Comparison of ENCODE assay signal across 21 cellular contexts in the genomic region with DNA sequence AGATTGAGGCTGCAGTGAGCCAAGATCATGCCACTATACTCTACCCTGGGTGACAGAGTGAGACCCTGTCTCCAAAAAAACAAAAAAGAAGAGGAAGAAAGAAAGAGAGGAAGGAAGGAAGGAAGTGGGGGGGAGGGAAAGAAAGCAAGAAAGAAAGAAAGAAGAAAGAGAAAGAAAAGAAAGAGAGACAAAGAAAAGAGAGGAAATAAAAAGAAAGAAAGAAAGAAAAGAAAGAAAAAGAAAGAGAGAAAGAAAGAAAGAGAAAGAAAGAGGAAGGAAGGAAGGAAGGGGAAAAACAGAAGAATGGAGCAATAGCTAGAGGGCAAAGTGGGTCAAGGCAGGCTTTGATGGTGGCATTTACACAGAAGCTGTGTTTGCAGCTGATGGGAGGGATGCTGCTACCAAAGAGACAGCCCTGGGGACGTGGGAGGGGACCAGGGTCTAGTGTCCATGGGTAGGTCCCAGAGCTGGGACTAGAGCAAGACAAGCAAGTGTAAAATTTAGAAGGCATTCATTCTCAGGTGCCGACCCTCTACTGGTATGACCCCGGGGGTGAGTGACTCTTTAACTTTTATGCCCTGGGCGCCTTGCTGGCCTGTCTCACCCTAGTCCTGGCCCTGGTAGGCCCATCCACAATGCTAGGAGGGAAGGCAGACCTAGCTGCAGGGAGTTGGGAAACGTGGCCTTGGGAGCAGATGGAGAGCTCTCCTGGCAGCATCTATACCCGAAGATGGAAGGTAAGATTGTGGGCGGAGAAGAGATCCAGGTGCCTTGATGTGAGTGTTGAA. TPM values are rescaled to one million over a fixed set of nuclear protein-coding genes. Genes with fewer than 3 reads are reported as not detected.
DNase-seq lines count a peak whose midpoint lies in the region; ATAC-seq, FAIRE-seq and TF ChIP-seq lines count a peak whose summit lies in the region.
"Had no signal": no experiment of that assay in that cellular context is flagged by ENCODE, and none has a peak within 500 bp of the region (broad histone marks: within the 10 kb centered on the region; RNA-seq: fewer than 3 reads in every experiment).

No MANE protein-coding gene starts in this region.

- intact Hi-C loops in pancreas (cut with DNase I), result loop anchor here in 1 of 3 donors (10.0 kb wide), 1 partner anchor 54 kb away; no protein-coding TSS in a partner anchor
- intact Hi-C loops in uterus (cut with DNase I; ENCODE audit: low total_unique reads), result no loop called here

- H3K4me2 ChIP-seq in BLaER1 treated with 17β-estradiol and CSF1 and Interleukin-3, amounts not matched to agents 10 nM and 100 nM, result peak overlapping the region; percentile 67 to 95 (median 86)
- H3K4me2 ChIP-seq in mesenchymal stem cell (ENCODE audit: low read length, poor library complexity, severe bottlenecking), result no peak overlapping the region

- H3K27ac ChIP-seq in BLaER1 treated with 17β-estradiol and CSF1 and Interleukin-3, amounts not matched to agents 10 nM and 100 nM, result peak overlapping the region; percentile 45 to 79 (median 72); a peak in 21 of 22 replicates
- H3K27ac ChIP-seq in pancreas, result no peak overlapping the region
- H3K27ac ChIP-seq in uterus, result no peak overlapping the region
- H3K27ac ChIP-seq in mesenchymal stem cell (ENCODE audit: low read length, poor library complexity, severe bottlenecking), result no peak overlapping the region

- H3K36me3 ChIP-seq in BLaER1 treated with 17β-estradiol and CSF1 and Interleukin-3, amounts not matched to agents 10 nM and 100 nM, result no peaks in the 10 kb centered on the region
- H3K36me3 ChIP-seq in pancreas (no peaks in the 10 kb centered on the region), uterus (no peaks in the 10 kb centered on the region), mesenchymal stem cell (ENCODE audit: control insufficient read depth in 1 of 2, insufficient read depth in 2 of 2, low read depth in 1 of 2, low read length in 2 of 2) (no peaks in the 10 kb centered on the region)

- H3K4me1 ChIP-seq in BLaER1 treated with 17β-estradiol and CSF1 and Interleukin-3, amounts not matched to agents 10 nM and 100 nM, result peaks cover 41 to 67% (median 61%) of the 10 kb centered on the region in 10 experiments
- H3K4me1 ChIP-seq in pancreas (no peaks in the 10 kb centered on the region), uterus (no peaks in the 10 kb centered on the region), mesenchymal stem cell (ENCODE audit: control insufficient read depth, insufficient read depth, low read depth, low read length) (no peaks in the 10 kb centered on the region)

- no peak overlapping the region for H2BK120ac ChIP-seq in mesenchymal stem cell (ENCODE audit: low read depth, low read length)

- DNase-seq in T-helper 2 cell treated with Interferon-gamma antibody and Interleukin-4, amounts not matched to agents 5 μg/mL and 100 μg/mL, for 36 hours (ENCODE audit: low spot score), result no peak
- DNase-seq in T-helper 2 cell (no peak), pancreas (peak in 2 of 6 donors; percentile 38 to 51), uterus (no peak), mesenchymal stem cell (no peak)
- no peak for DNase-seq in central memory CD8-positive, alpha-beta T cell (ENCODE audit: low spot score in 2 of 2)
- DNase-seq: Calu3; CD4-positive, CD25-positive, alpha-beta regulatory T cell; DMS79; KG1; NCI-H1092; NCI-H187; NCI-H748 treated with DMSO at 0.1 percent for 48 hours; PC-3 had no signal

- H3K18ac ChIP-seq in mesenchymal stem cell (ENCODE audit: low read depth in 1 of 2, low read length in 2 of 2), result no peak overlapping the region

- H2BK5ac ChIP-seq in mesenchymal stem cell (ENCODE audit: low read depth, low read length, poor library complexity, severe bottlenecking), result no peak overlapping the region

- H2AFZ ChIP-seq in mesenchymal stem cell (ENCODE audit: low read depth, low read length), result no peak overlapping the region

- no peaks in the 10 kb centered on the region for H3K36me3 Mint-ChIP-seq in T-helper 2 cell treated with Interferon-gamma antibody and Interleukin-4, amounts not matched to agents 5 μg/mL and 100 μg/mL, for 36 hours (ENCODE audit: low read depth)
- peaks cover 2% of the 10 kb centered on the region for H3K36me3 Mint-ChIP-seq in central memory CD8-positive, alpha-beta T cell (ENCODE audit: insufficient read depth)
- H3K36me3 Mint-ChIP-seq: CD4-positive, CD25-positive, alpha-beta regulatory T cell had no signal

- no peak for TF ChIP-seq POLR2A in uterus (IDR thresholded peaks at IDR 0.05)

- H3K23ac ChIP-seq in mesenchymal stem cell (ENCODE audit: low read length in 2 of 2), result no peak overlapping the region

- H4K20me1 ChIP-seq in BLaER1 treated with 17β-estradiol and CSF1 and Interleukin-3, amounts not matched to agents 10 nM and 100 nM, result no peaks in the 10 kb centered on the region

- WGBS in pancreas, 2 donors, result 51 to 56% methylated on average over 7 of the region's 7 CpGs
- WGBS in mesenchymal stem cell, result 72% methylated on average over 7 of the region's 7 CpGs

- H2BK15ac ChIP-seq in mesenchymal stem cell (ENCODE audit: low read depth, poor library complexity, severe bottlenecking), result no peak overlapping the region

- no peaks in the 10 kb centered on the region for H3K79me1 ChIP-seq in mesenchymal stem cell (replicated peaks; ENCODE audit: low read length, poor library complexity, severe bottlenecking)

- no peak overlapping the region for H2AK5ac ChIP-seq in mesenchymal stem cell (ENCODE audit: low read length, severe bottlenecking)

- no peak overlapping the region for H2BK12ac ChIP-seq in mesenchymal stem cell (ENCODE audit: low read length in 2 of 2)

- no peak for TF ChIP-seq CTCF in pancreas (IDR thresholded peaks at IDR 0.05)
- TF ChIP-seq CTCF in uterus (IDR thresholded peaks at IDR 0.05), result no peak

- no peak overlapping the region for H3K4me3 Mint-ChIP-seq in T-helper 2 cell treated with Interferon-gamma antibody and Interleukin-4, amounts not matched to agents 5 μg/mL and 100 μg/mL, for 36 hours
- H3K4me3 Mint-ChIP-seq in central memory CD8-positive, alpha-beta T cell, result no peak overlapping the region

- no peak overlapping the region for H3K4ac ChIP-seq in mesenchymal stem cell (ENCODE audit: low read depth in 1 of 2, low read length in 2 of 2)

- H3K27ac Mint-ChIP-seq in T-helper 2 cell treated with Interferon-gamma antibody and Interleukin-4, amounts not matched to agents 5 μg/mL and 100 μg/mL, for 36 hours, result peak overlapping the region; percentile 53
- H3K27ac Mint-ChIP-seq in central memory CD8-positive, alpha-beta T cell (ENCODE audit: low read depth), result peak overlapping the region; percentile 60

- H3K4me1 Mint-ChIP-seq in T-helper 2 cell treated with Interferon-gamma antibody and Interleukin-4, amounts not matched to agents 5 μg/mL and 100 μg/mL, for 36 hours (ENCODE audit: low read depth), result peaks cover 25% of the 10 kb centered on the region
- H3K4me1 Mint-ChIP-seq in central memory CD8-positive, alpha-beta T cell, result peaks cover 8% of the 10 kb centered on the region

- H3K27me3 ChIP-seq in BLaER1 treated with 17β-estradiol and CSF1 and Interleukin-3, amounts not matched to agents 10 nM and 100 nM, result no peaks in the 10 kb centered on the region
- H3K27me3 ChIP-seq in pancreas (no peaks in the 10 kb centered on the region), uterus (no peaks in the 10 kb centered on the region), mesenchymal stem cell (ENCODE audit: control insufficient read depth in 1 of 2, insufficient read depth in 1 of 2, low read length in 2 of 2) (peaks cover 3 to 13% of the 10 kb centered on the region in 2 experiments)

- no peak for FAIRE-seq in pancreas (lab: Jason Lieb, UNC)
- FAIRE-seq: G401.6, GM12892, H1 had no signal

- ATAC-seq in central memory CD8-positive, alpha-beta T cell (replicated peaks; ENCODE audit: extremely low read depth, poor library complexity, severe bottlenecking), result no peak
- peak in 3 of 4 donors; percentile 39 to 68 (median 59) for ATAC-seq in pancreas
- ATAC-seq in GM21390 (IDR thresholded peaks at IDR 0.05; ENCODE audit: unreplicated experiment), result no peak
- ATAC-seq: PC-3 had no signal

- peaks cover under 1% of the 10 kb centered on the region for H3K27me3 Mint-ChIP-seq in T-helper 2 cell treated with Interferon-gamma antibody and Interleukin-4, amounts not matched to agents 5 μg/mL and 100 μg/mL, for 36 hours (ENCODE audit: low read depth)
- H3K27me3 Mint-ChIP-seq in central memory CD8-positive, alpha-beta T cell, result peaks cover 4% of the 10 kb centered on the region

- H4K91ac ChIP-seq in mesenchymal stem cell (ENCODE audit: low read length), result no peak overlapping the region

- H3K9me3 Mint-ChIP-seq in T-helper 2 cell treated with Interferon-gamma antibody and Interleukin-4, amounts not matched to agents 5 μg/mL and 100 μg/mL, for 36 hours, result no peaks in the 10 kb centered on the region
- H3K9me3 Mint-ChIP-seq in central memory CD8-positive, alpha-beta T cell, result no peaks in the 10 kb centered on the region

- peak overlapping the region in 2 of 10 experiments; percentile 6 to 19; a peak in 1 of 20 replicates for H3K4me3 ChIP-seq in BLaER1 treated with 17β-estradiol and CSF1 and Interleukin-3, amounts not matched to agents 10 nM and 100 nM
- H3K4me3 ChIP-seq in pancreas (no peak overlapping the region), uterus (no peak overlapping the region), mesenchymal stem cell (ENCODE audit: insufficient read depth in 1 of 2, low read depth in 1 of 2, low read length in 2 of 2) (no peak overlapping the region)

- peak overlapping the region in 8 of 11 experiments; percentile 39 to 66 (median 56); a peak in 15 of 22 replicates for H3K9ac ChIP-seq in BLaER1 treated with 17β-estradiol and CSF1 and Interleukin-3, amounts not matched to agents 10 nM and 100 nM
- H3K9ac ChIP-seq in mesenchymal stem cell (ENCODE audit: low read length), result no peak overlapping the region

- H4K8ac ChIP-seq in mesenchymal stem cell (ENCODE audit: low read length), result no peak overlapping the region

- no peaks in the 10 kb centered on the region for H3K9me3 ChIP-seq in BLaER1 treated with 17β-estradiol and CSF1 and Interleukin-3, amounts not matched to agents 10 nM and 100 nM (replicated peaks in 1 of 11)
- H3K9me3 ChIP-seq in pancreas (no peaks in the 10 kb centered on the region), uterus (no peaks in the 10 kb centered on the region), mesenchymal stem cell (ENCODE audit: control insufficient read depth, low read length) (no peaks in the 10 kb centered on the region)

- no peak overlapping the region for H3K14ac ChIP-seq in mesenchymal stem cell (ENCODE audit: low read length in 2 of 2)

RNA-seq across cellular contexts. Expression of a gene that starts 2.0 kb away (rescaled TPM):
- total RNA-seq in pancreas (1 to 10 TPM; 1.9 to 6.2 (median 4.6) TPM), uterus (1 to 10 TPM in 2 of 4 donors, under 1 TPM in 2; 0.51 to 2.8 (median 0.86) TPM)
- polyA plus RNA-seq in pancreas, result 1 to 10 TPM; 4.6 to 7.3 TPM
- polyA plus RNA-seq in mesenchymal stem cell (2013, experiment 1 of 2), result 0.07 TPM
- 0.01 TPM for polyA plus RNA-seq in mesenchymal stem cell (2013, experiment 2 of 2)

RNA-seq across cellular contexts. Expression of a gene that starts 23.7 kb away (rescaled TPM):
- total RNA-seq in pancreas (10 to 100 TPM; 14.3 to 23.1 (median 17.3) TPM), uterus (10 to 100 TPM; 15.0 to 51.0 (median 26.0) TPM)
- polyA plus RNA-seq in pancreas, result 10 to 100 TPM; 14.9 to 18.6 TPM
- polyA plus RNA-seq in mesenchymal stem cell (2013, experiment 1 of 2), result 27.4 TPM
- polyA plus RNA-seq in mesenchymal stem cell (2013, experiment 2 of 2), result 27.4 TPM

RNA-seq across cellular contexts. Expression of a gene that starts 24.8 kb away (rescaled TPM):
- 10 to 100 TPM; 14.8 to 31.5 (median 22.0) TPM for total RNA-seq in pancreas
- polyA plus RNA-seq in pancreas, result 10 to 100 TPM; 73.7 to 86.9 TPM
- 10 to 100 TPM; 15.9 to 76.8 (median 74.2) TPM for total RNA-seq in uterus
- polyA plus RNA-seq in mesenchymal stem cell (2013, experiment 1 of 2), result 110 TPM
- polyA plus RNA-seq in mesenchymal stem cell (2013, experiment 2 of 2), result 117 TPM

RNA-seq across cellular contexts. Expression of a gene that starts 29.3 kb away (rescaled TPM):
- total RNA-seq in pancreas, result 10 to 100 TPM in 1 of 6 donors, 1 to 10 TPM in 5; 3.2 to 10.2 (median 4.6) TPM
- 10 to 100 TPM; 43.1 to 59.5 TPM for polyA plus RNA-seq in pancreas
- 1 to 10 TPM in 3 of 4 donors, under 1 TPM in 1; 0.29 to 9.6 (median 5.4) TPM for total RNA-seq in uterus
- 4.4 TPM for polyA plus RNA-seq in mesenchymal stem cell (2013, experiment 1 of 2)
- polyA plus RNA-seq in mesenchymal stem cell (2013, experiment 2 of 2), result 3.9 TPM
- total RNA-seq: A172, Calu3, M059J had no signal

RNA-seq across cellular contexts. Expression of a gene that starts 33.7 kb away (rescaled TPM):
- total RNA-seq in pancreas (1 to 10 TPM in 1 of 6 donors, under 1 TPM in 5; 0.20 to 2.7 (median 0.53) TPM), uterus (10 to 100 TPM in 3 of 4 donors, 1 to 10 TPM in 1; 7.5 to 32.8 (median 18.8) TPM)
- 1 to 10 TPM; 2.7 to 2.9 TPM for polyA plus RNA-seq in pancreas
- polyA plus RNA-seq in mesenchymal stem cell (2013, experiment 1 of 2), result 6.9 TPM
- polyA plus RNA-seq in mesenchymal stem cell (2013, experiment 2 of 2), result 7.7 TPM
- total RNA-seq: H1 had no signal
- polyA plus RNA-seq: CD4-positive, CD25-positive, alpha-beta regulatory T cell had no signal

Comparison
In these comparisons a context has a peak if more than half of its experiments do, and no peak if none do; other contexts are left out.
1. H3K27ac ChIP-seq: peak in BLaER1 treated with 17β-estradiol and CSF1 and Interleukin-3, amounts not matched to agents 10 nM and 100 nM (11 of 11); none in pancreas (0 of 4), uterus (0 of 2) and mesenchymal stem cell (single experiment).
2. ATAC-seq: peak in pancreas (3 of 4); none in central memory CD8-positive, alpha-beta T cell (single experiment) and GM21390 (single experiment).